In genomic region chr12:64785816-64786215, GRCh38 we compare ENCODE assay signal across 28 cellular contexts.
"Had no signal": no experiment of that assay in that cellular context is flagged by ENCODE, and none has a peak within 500 bp of the region (broad histone marks: within the 10 kb centered on the region; RNA-seq: fewer than 3 reads in every experiment).

No MANE protein-coding gene starts in this region.

- ATAC-seq: stimulated activated effector memory CD8-positive, alpha-beta T cell treated with anti-CD3 and anti-CD28 coated beads, Interleukin-12 subunit alpha, Interleukin-12 subunit beta, amount 100 ng/mL, for 72 hours; stimulated activated memory B cell treated with anti-CD40 and anti-IgM and Interleukin-4, amounts not matched to agents 10 μg/mL and 1 μg/mL and 100 μg/mL, for 72 hours; stimulated activated naive B cell treated with anti-CD40 and anti-IgM and Interleukin-4, amounts not matched to agents 10 μg/mL and 1 μg/mL and 100 μg/mL, for 72 hours; stimulated activated naive CD8-positive, alpha-beta T cell treated with anti-CD3 and anti-CD28 coated beads, Interleukin-15, amount 100 ng/mL, for 72 hours; upper lobe of right lung had no signal

- FAIRE-seq: urothelium cell line had no signal

- H3K4me1 ChIP-seq: testis, uterus had no signal

- H3K27ac ChIP-seq: stomach, suprapubic skin, testis, thoracic aorta, thyroid gland, tibial artery, tibial nerve, transverse colon, upper lobe of left lung, upper lobe of right lung, uterus, vagina had no signal

- H3K4me3 ChIP-seq: stomach, suprapubic skin, testis, thoracic aorta, thyroid gland, tibial artery, tibial nerve, transverse colon, upper lobe of left lung, upper lobe of right lung, uterus, vagina had no signal

- H3K36me3 Mint-ChIP-seq: stimulated activated effector memory CD8-positive, alpha-beta T cell treated with anti-CD3 and anti-CD28 coated beads, Interleukin-12 subunit alpha, Interleukin-12 subunit beta, amount 100 ng/mL, for 72 hours; stimulated activated memory B cell treated with anti-CD40 and anti-IgM and Interleukin-4, amounts not matched to agents 10 μg/mL and 1 μg/mL and 100 μg/mL, for 72 hours; stimulated activated naive B cell treated with anti-CD40 and anti-IgM and Interleukin-4, amounts not matched to agents 10 μg/mL and 1 μg/mL and 100 μg/mL, for 72 hours; type B pancreatic cell had no signal

- H3K27me3 ChIP-seq: testis, thyroid gland, upper lobe of left lung, upper lobe of right lung, vagina had no signal

- H3K9me3 ChIP-seq: stomach, suprapubic skin, testis, thoracic aorta, thyroid gland, tibial artery, tibial nerve, transverse colon, upper lobe of left lung, upper lobe of right lung, uterus, vagina had no signal

- H3K36me3 ChIP-seq: suprapubic skin, thoracic aorta, thyroid gland, tibial artery, tibial nerve, transverse colon, upper lobe of right lung, uterus, vagina had no signal

- H3K4me3 Mint-ChIP-seq: stimulated activated effector memory CD8-positive, alpha-beta T cell treated with anti-CD3 and anti-CD28 coated beads, Interleukin-12 subunit alpha, Interleukin-12 subunit beta, amount 100 ng/mL, for 72 hours; stimulated activated memory B cell treated with anti-CD40 and anti-IgM and Interleukin-4, amounts not matched to agents 10 μg/mL and 1 μg/mL and 100 μg/mL, for 72 hours; stimulated activated naive B cell treated with anti-CD40 and anti-IgM and Interleukin-4, amounts not matched to agents 10 μg/mL and 1 μg/mL and 100 μg/mL, for 72 hours; stimulated activated naive CD8-positive, alpha-beta T cell treated with anti-CD3 and anti-CD28 coated beads, Interleukin-15, amount 100 ng/mL, for 72 hours; stimulated activated naive CD8-positive, alpha-beta T cell treated with anti-CD3 and anti-CD28 coated beads, Interleukin-15, Interleukin-2, amounts not matched to agents 100 ng/mL and 50 ng/mL, for 24 hours; type B pancreatic cell had no signal

- H3K27ac Mint-ChIP-seq: stimulated activated effector memory CD8-positive, alpha-beta T cell treated with anti-CD3 and anti-CD28 coated beads, Interleukin-12 subunit alpha, Interleukin-12 subunit beta, amount 100 ng/mL, for 72 hours; stimulated activated memory B cell treated with anti-CD40 and anti-IgM and Interleukin-4, amounts not matched to agents 10 μg/mL and 1 μg/mL and 100 μg/mL, for 72 hours; stimulated activated naive B cell treated with anti-CD40 and anti-IgM and Interleukin-4, amounts not matched to agents 10 μg/mL and 1 μg/mL and 100 μg/mL, for 72 hours; stimulated activated naive CD8-positive, alpha-beta T cell treated with anti-CD3 and anti-CD28 coated beads, Interleukin-15, amount 100 ng/mL, for 72 hours; stimulated activated naive CD8-positive, alpha-beta T cell treated with anti-CD3 and anti-CD28 coated beads, Interleukin-15, Interleukin-2, amounts not matched to agents 100 ng/mL and 50 ng/mL, for 24 hours; type B pancreatic cell had no signal

- DNase-seq: stimulated activated CD4-positive, alpha-beta T cell treated with anti-CD3 and anti-CD28 coated beads, Interleukin-2, amount 100 ng/mL, for 48 hours; stimulated activated CD4-positive, alpha-beta T cell treated with anti-CD3 and anti-CD28 coated beads, Interleukin-4, amount 100 ng/mL, for 1 hour; stimulated activated CD4-positive, alpha-beta T cell treated with anti-CD3 and anti-CD28 coated beads, Interleukin-4, amount 100 ng/mL, for 24 hours; stimulated activated CD4-positive, alpha-beta T cell treated with anti-CD3 and anti-CD28 coated beads, Interleukin-4, amount 100 ng/mL, for 4 hours; stimulated activated CD8-positive, alpha-beta memory T cell treated with anti-CD3 and anti-CD28 coated beads, Interleukin-4, amount 100 ng/mL, for 48 hours; stimulated activated naive B cell treated with anti-CD40 and anti-IgM and Interleukin-4, amounts not matched to agents 10 μg/mL and 1 μg/mL and 100 μg/mL, for 72 hours; stimulated activated naive CD4-positive, alpha-beta T cell; stimulated activated naive CD4-positive, alpha-beta T cell treated with Interleukin-2 at 50 U/mL for 16 hours; stimulated activated naive CD8-positive, alpha-beta T cell treated with anti-CD3 and anti-CD28 coated beads, Interleukin-15, amount 100 ng/mL, for 72 hours; stomach; substantia nigra; testis; thyroid gland; tibial artery; transverse colon; trophoblast cell; upper lobe of left lung; upper lobe of right lung; uterus had no signal
